In the genomic region with DNA sequence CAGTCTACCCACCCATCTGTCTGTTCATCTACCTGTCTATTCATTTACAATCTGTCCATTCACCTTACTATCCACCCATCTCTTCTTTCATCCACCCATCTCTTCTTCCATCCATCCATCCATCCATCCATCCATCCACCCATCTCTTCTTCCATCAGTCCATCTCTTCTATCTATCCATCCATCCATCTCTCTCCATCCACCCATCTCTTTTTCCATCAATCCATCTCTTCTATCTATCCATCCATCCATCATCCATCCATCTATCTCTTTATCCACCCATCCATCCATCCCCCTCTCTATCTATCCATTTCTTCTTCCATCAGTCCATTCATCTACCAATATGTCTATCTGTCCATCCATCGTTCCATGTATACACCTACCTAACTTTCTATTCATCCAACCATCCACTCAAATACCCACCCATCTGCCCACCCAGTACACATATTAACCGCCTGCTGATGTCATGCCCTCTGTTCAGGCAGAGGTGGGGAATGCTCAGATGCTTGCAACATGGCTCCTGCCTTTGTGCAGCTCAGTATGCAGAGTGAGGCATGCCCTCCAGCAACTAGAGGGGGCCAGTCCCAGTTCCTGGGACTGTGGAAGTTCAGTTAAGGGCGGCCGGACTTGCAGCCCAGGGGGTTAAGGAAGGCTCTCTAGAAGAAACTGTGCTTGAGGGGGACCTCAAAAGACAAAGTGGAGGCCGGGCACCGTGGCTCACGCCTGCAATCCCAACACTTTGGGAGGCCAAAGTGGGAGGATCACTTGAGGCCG, we compare ENCODE assay signal across 2 cellular contexts.
TF ChIP-seq lines count a peak whose summit lies in the region.

No MANE protein-coding gene starts in this region.

TF ChIP-seq in HepG2, 621 proteins besides CTCF, POLR2A, EP300 and RAD21:
- TF ChIP-seq, protein P1, sequence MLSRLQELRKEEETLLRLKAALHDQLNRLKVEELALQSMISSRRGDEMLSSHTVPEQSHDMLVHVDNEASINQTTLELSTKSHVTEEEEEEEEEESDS (CRISPR knock-in tag; IDR thresholded peaks at IDR 0.05; ENCODE audit: borderline replicate concordance) = no peak
- TF ChIP-seq ATM (IDR thresholded peaks at IDR 0.05; ENCODE audit: borderline replicate concordance) = peak; percentile 30; the same call in 1 of the 2 replicates

TF ChIP-seq in SK-N-SH treated with all-trans-retinoic acid at 6 μM for 48 hours, 23 proteins besides CTCF, POLR2A, EP300 and RAD21:
- TF ChIP-seq, protein P2, sequence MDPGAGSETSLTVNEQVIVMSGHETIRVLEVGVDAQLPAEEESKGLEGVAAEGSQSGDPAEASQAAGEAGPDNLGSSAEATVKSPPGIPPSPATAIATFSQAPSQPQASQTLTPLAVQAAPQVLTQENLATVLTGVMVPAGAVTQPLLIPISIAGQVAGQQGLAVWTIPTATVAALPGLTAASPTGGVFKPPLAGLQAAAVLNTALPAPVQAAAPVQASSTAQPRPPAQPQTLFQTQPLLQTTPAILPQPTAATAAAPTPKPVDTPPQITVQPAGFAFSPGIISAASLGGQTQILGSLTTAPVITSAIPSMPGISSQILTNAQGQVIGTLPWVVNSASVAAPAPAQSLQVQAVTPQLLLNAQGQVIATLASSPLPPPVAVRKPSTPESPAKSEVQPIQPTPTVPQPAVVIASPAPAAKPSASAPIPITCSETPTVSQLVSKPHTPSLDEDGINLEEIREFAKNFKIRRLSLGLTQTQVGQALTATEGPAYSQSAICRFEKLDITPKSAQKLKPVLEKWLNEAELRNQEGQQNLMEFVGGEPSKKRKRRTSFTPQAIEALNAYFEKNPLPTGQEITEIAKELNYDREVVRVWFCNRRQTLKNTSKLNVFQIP (CRISPR knock-in tag; IDR thresholded peaks at IDR 0.05; ENCODE audit: borderline replicate concordance, low read depth) = no peak
- TF ChIP-seq ZFP3 (CRISPR knock-in tag; IDR thresholded peaks at IDR 0.05) = no peak
- TF ChIP-seq, protein P3, sequence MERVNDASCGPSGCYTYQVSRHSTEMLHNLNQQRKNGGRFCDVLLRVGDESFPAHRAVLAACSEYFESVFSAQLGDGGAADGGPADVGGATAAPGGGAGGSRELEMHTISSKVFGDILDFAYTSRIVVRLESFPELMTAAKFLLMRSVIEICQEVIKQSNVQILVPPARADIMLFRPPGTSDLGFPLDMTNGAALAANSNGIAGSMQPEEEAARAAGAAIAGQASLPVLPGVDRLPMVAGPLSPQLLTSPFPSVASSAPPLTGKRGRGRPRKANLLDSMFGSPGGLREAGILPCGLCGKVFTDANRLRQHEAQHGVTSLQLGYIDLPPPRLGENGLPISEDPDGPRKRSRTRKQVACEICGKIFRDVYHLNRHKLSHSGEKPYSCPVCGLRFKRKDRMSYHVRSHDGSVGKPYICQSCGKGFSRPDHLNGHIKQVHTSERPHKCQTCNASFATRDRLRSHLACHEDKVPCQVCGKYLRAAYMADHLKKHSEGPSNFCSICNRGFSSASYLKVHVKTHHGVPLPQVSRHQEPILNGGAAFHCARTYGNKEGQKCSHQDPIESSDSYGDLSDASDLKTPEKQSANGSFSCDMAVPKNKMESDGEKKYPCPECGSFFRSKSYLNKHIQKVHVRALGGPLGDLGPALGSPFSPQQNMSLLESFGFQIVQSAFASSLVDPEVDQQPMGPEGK (CRISPR knock-in tag; IDR thresholded peaks at IDR 0.05; ENCODE audit: borderline replicate concordance) = no peak
- no peak for TF ChIP-seq ZFP30 (CRISPR knock-in tag; IDR thresholded peaks at IDR 0.05)
- no peak for TF ChIP-seq ESRRG (CRISPR knock-in tag; IDR thresholded peaks at IDR 0.05)
- TF ChIP-seq GLIS3 (CRISPR knock-in tag; IDR thresholded peaks at IDR 0.05) = no peak
- no peak for TF ChIP-seq SNAI2 (CRISPR knock-in tag; IDR thresholded peaks at IDR 0.05)
- TF ChIP-seq, protein P4, sequence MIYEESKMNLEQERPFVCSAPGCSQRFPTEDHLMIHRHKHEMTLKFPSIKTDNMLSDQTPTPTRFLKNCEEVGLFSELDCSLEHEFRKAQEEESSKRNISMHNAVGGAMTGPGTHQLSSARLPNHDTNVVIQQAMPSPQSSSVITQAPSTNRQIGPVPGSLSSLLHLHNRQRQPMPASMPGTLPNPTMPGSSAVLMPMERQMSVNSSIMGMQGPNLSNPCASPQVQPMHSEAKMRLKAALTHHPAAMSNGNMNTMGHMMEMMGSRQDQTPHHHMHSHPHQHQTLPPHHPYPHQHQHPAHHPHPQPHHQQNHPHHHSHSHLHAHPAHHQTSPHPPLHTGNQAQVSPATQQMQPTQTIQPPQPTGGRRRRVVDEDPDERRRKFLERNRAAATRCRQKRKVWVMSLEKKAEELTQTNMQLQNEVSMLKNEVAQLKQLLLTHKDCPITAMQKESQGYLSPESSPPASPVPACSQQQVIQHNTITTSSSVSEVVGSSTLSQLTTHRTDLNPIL (CRISPR knock-in tag; IDR thresholded peaks at IDR 0.05; ENCODE audit: low read depth) = no peak
- TF ChIP-seq RARB (CRISPR knock-in tag; IDR thresholded peaks at IDR 0.05) = no peak
- no peak for TF ChIP-seq CSDC2 (CRISPR knock-in tag; IDR thresholded peaks at IDR 0.05)
- TF ChIP-seq OSR1 (CRISPR knock-in tag; IDR thresholded peaks at IDR 0.05) = no peak
- TF ChIP-seq ZNF70 (CRISPR knock-in tag; IDR thresholded peaks at IDR 0.05) = no peak
- no peak for TF ChIP-seq ZC3H10 (CRISPR knock-in tag; IDR thresholded peaks at IDR 0.05)
- no peak for TF ChIP-seq TOX (CRISPR knock-in tag; IDR thresholded peaks at IDR 0.05; ENCODE audit: borderline replicate concordance)
- TF ChIP-seq, protein P5, sequence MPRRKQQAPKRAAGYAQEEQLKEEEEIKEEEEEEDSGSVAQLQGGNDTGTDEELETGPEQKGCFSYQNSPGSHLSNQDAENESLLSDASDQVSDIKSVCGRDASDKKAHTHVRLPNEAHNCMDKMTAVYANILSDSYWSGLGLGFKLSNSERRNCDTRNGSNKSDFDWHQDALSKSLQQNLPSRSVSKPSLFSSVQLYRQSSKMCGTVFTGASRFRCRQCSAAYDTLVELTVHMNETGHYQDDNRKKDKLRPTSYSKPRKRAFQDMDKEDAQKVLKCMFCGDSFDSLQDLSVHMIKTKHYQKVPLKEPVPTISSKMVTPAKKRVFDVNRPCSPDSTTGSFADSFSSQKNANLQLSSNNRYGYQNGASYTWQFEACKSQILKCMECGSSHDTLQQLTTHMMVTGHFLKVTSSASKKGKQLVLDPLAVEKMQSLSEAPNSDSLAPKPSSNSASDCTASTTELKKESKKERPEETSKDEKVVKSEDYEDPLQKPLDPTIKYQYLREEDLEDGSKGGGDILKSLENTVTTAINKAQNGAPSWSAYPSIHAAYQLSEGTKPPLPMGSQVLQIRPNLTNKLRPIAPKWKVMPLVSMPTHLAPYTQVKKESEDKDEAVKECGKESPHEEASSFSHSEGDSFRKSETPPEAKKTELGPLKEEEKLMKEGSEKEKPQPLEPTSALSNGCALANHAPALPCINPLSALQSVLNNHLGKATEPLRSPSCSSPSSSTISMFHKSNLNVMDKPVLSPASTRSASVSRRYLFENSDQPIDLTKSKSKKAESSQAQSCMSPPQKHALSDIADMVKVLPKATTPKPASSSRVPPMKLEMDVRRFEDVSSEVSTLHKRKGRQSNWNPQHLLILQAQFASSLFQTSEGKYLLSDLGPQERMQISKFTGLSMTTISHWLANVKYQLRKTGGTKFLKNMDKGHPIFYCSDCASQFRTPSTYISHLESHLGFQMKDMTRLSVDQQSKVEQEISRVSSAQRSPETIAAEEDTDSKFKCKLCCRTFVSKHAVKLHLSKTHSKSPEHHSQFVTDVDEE (CRISPR knock-in tag; IDR thresholded peaks at IDR 0.05) = no peak
- TF ChIP-seq ZNF565 (CRISPR knock-in tag; conservative IDR thresholded peaks at IDR 0.05; ENCODE audit: low read depth) = no peak
- TF ChIP-seq, protein P6, sequence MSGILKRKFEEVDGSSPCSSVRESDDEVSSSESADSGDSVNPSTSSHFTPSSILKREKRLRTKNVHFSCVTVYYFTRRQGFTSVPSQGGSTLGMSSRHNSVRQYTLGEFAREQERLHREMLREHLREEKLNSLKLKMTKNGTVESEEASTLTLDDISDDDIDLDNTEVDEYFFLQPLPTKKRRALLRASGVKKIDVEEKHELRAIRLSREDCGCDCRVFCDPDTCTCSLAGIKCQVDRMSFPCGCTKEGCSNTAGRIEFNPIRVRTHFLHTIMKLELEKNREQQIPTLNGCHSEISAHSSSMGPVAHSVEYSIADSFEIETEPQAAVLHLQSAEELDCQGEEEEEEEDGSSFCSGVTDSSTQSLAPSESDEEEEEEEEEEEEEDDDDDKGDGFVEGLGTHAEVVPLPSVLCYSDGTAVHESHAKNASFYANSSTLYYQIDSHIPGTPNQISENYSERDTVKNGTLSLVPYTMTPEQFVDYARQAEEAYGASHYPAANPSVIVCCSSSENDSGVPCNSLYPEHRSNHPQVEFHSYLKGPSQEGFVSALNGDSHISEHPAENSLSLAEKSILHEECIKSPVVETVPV (CRISPR knock-in tag; IDR thresholded peaks at IDR 0.05) = no peak
- TF ChIP-seq BACH2 (CRISPR knock-in tag; IDR thresholded peaks at IDR 0.05; ENCODE audit: borderline replicate concordance) = no peak
- no peak for TF ChIP-seq ISL1 (CRISPR knock-in tag; IDR thresholded peaks at IDR 0.05)
